ENCODE assay signal across 1 cellular context in the genomic region with DNA sequence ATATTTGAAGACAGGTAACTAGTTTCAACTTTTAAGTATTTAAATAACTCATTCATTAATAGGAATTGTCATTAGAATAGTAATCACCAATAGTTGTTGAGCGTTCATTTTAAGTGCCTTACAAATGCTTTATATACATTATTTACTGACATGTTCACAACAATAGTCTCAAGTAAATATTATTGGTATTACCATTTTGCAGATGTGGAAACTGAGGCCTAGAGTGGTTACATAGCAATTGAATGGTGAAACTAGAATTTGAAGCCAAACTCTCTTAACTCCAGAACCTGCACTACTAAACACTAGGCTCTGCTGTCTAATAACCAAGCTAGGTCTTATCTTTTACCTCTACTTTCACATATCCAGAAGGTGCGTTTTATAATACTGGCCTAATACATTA.
"Had no signal": no experiment of that assay in that cellular context is flagged by ENCODE, and none has a peak within 500 bp of the region (broad histone marks: within the 10 kb centered on the region; RNA-seq: fewer than 3 reads in every experiment).

No MANE protein-coding gene starts in this region.

- H3K27ac ChIP-seq: HL-60 had no signal
